Comparison of ENCODE assay signal across 7 cellular contexts in genomic region chr20:50930139-50931047, GRCh38. TPM values are rescaled to one million over a fixed set of nuclear protein-coding genes. Genes with fewer than 3 reads are reported as not detected.
A peak's percentile ranks its signal among the peaks of the same experiment; 100 is the strongest.
DNase-seq lines count a peak whose midpoint lies in the region; ATAC-seq and TF ChIP-seq lines count a peak whose summit lies in the region.

No MANE protein-coding gene starts in this region.

- H3K27me3 ChIP-seq in dorsolateral prefrontal cortex (no peaks in the 10 kb centered on the region), thoracic aorta (replicated peaks; ENCODE audit: insufficient read depth) (no peaks in the 10 kb centered on the region)

- intact Hi-C loops in dorsolateral prefrontal cortex (cut with DNase I) = loop anchor here (1.0 to 2.0 kb wide), 2 partner anchors 28 to 135 kb away; partner anchors contain the start of genes DPM1 (in 2 of the 2), MOCS3 (in 2 of the 2) and BCAS4 (in 1 of the 2)

- peak overlapping the region; percentile 95 to 100 (median 100) for H3K27ac ChIP-seq in dorsolateral prefrontal cortex
- peak overlapping the region; percentile 92 to 93 for H3K27ac ChIP-seq in thoracic aorta

- TF ChIP-seq CTCF in dorsolateral prefrontal cortex (IDR thresholded peaks at IDR 0.05 in 54 of 56, conservative IDR thresholded peaks at IDR 0.05 in 2 of 56; ENCODE audit: low read depth in 1 of 56, partially characterized antibody in 56 of 56) (no peak), thoracic aorta (IDR thresholded peaks at IDR 0.05) (no peak)

- H3K4me3 ChIP-seq in dorsolateral prefrontal cortex (peak overlapping the region; percentile 54 to 93 (median 80)), thoracic aorta (peak overlapping the region; percentile 89)

- ATAC-seq in GM18907 (IDR thresholded peaks at IDR 0.05; ENCODE audit: unreplicated experiment) = peak; percentile 10
- ATAC-seq in HG03095 (IDR thresholded peaks at IDR 0.05; ENCODE audit: unreplicated experiment) = peak; percentile 9
- ATAC-seq in thoracic aorta (ENCODE audit: insufficient number of reproducible peaks, low FRiP score, low read depth) = no peak

- no peaks in the 10 kb centered on the region for H3K9me3 ChIP-seq in thoracic aorta

- peak; percentile 61 for DNase-seq in SW480 (ENCODE audit: low spot score)
- peak in 2 of 10 donors; percentile 16 to 48 for DNase-seq in dorsolateral prefrontal cortex
- DNase-seq in mesenteric fat pad (ENCODE audit: low spot score) = peak; percentile 90
- DNase-seq in thoracic aorta (ENCODE audit: low spot score) = no peak
- DNase-seq in kidney glomerular epithelial cell (lab: John Stamatoyannopoulos, UW) = no peak

- peaks cover 10% of the 10 kb centered on the region for H3K36me3 ChIP-seq in thoracic aorta

- peaks cover 33 to 40% of the 10 kb centered on the region in 2 donors for H3K4me1 ChIP-seq in thoracic aorta (ENCODE audit: control insufficient read depth in 1 of 2, low read depth in 2 of 2)

RNA-seq across cellular contexts. Expression of gene ADNP, which starts 0.8 kb away (rescaled TPM):
- 100 to 1,000 TPM in 2 of 120 experiments, 10 to 100 TPM in 118; 48.0 to 106 (median 69.6) TPM for total RNA-seq in dorsolateral prefrontal cortex
- total RNA-seq in mesenteric fat pad = 42.0 TPM
- total RNA-seq in thoracic aorta = 10 to 100 TPM; 32.5 to 61.4 TPM

RNA-seq across cellular contexts. Expression of gene DPM1, which starts 27.9 kb away (rescaled TPM):
- 10 to 100 TPM; 12.9 to 36.2 (median 25.1) TPM for total RNA-seq in dorsolateral prefrontal cortex
- total RNA-seq in mesenteric fat pad = 34.2 TPM
- 10 to 100 TPM; 43.6 to 75.3 TPM for total RNA-seq in thoracic aorta

RNA-seq across cellular contexts. Expression of gene MOCS3, which starts 28.2 kb away (rescaled TPM):
- 1 to 10 TPM; 3.1 to 7.1 (median 4.6) TPM for total RNA-seq in dorsolateral prefrontal cortex
- 3.6 TPM for total RNA-seq in mesenteric fat pad
- 1 to 10 TPM; 4.2 to 5.3 TPM for total RNA-seq in thoracic aorta

Comparison
In these comparisons a context has a peak if more than half of its experiments do, and no peak if none do; other contexts are left out.
1. DNase-seq: peak in SW480 (single experiment) and mesenteric fat pad (single experiment); none in thoracic aorta (single experiment) and kidney glomerular epithelial cell (single experiment).